Comparison of ENCODE assay signal across 9 cellular contexts in genomic region chr4:56531149-56531770, GRCh38.
DNase-seq lines count a peak whose midpoint lies in the region; ATAC-seq and TF ChIP-seq lines count a peak whose summit lies in the region.
"Had no signal": no experiment of that assay in that cellular context is flagged by ENCODE, and none has a peak within 500 bp of the region (broad histone marks: within the 10 kb centered on the region; RNA-seq: fewer than 3 reads in every experiment).

No MANE protein-coding gene starts in this region.

- H3K36me3 ChIP-seq in NT2/D1 (ENCODE audit: insufficient read depth, insufficient read length, low read length): no peaks in the 10 kb centered on the region
- no peaks in the 10 kb centered on the region for H3K36me3 ChIP-seq in rectal smooth muscle tissue (ENCODE audit: control insufficient read depth, insufficient read depth, low read length)

- DNase-seq in COLO829 (ENCODE audit: low spot score): peak; percentile 52
- no peak for DNase-seq in NT2/D1 (ENCODE audit: low read depth, low spot score)
- no peak for DNase-seq in fibroblast of pulmonary artery (ENCODE audit: low read depth)
- no peak for DNase-seq in NCI-H2081 (lab: John Stamatoyannopoulos, UW)
- DNase-seq in GM13976 (ENCODE audit: low spot score): no peak
- DNase-seq: RPMI8226 had no signal

- in situ Hi-C loops in GM13976 (cut with MboI; ENCODE audit: low sequenced_read_pairs, unreplicated experiment): no loop called here

- peaks cover 40% of the 10 kb centered on the region for H3K27me3 ChIP-seq in NT2/D1 (ENCODE audit: insufficient read depth, insufficient read length)
- no peaks in the 10 kb centered on the region for H3K27me3 ChIP-seq in rectal smooth muscle tissue (ENCODE audit: control insufficient read depth, insufficient read depth, low read length)

- no peak overlapping the region for H3K27ac ChIP-seq in rectal smooth muscle tissue (ENCODE audit: low read depth, low read length)

- H3K9me3 ChIP-seq in NT2/D1 (ENCODE audit: insufficient read depth, low read length): no peaks in the 10 kb centered on the region

- no peaks in the 10 kb centered on the region for H3K4me1 ChIP-seq in NT2/D1 (ENCODE audit: insufficient read depth, insufficient read length)
- peaks cover 5% of the 10 kb centered on the region for H3K4me1 ChIP-seq in rectal smooth muscle tissue (ENCODE audit: control insufficient read depth, insufficient read depth, low read length)

- TF ChIP-seq CTCF in fibroblast of pulmonary artery (IDR thresholded peaks at IDR 0.05; ENCODE audit: low read length, missing control alignments): no peak
- TF ChIP-seq CTCF in GM13976 (IDR thresholded peaks at IDR 0.05; ENCODE audit: borderline replicate concordance, control extremely low read depth, extremely low read depth, insufficient read depth, missing control alignments): no peak

- H3K9ac ChIP-seq in NT2/D1 (ENCODE audit: insufficient read length, low read depth): peak overlapping the region; percentile 79
- H3K9ac ChIP-seq in rectal smooth muscle tissue (ENCODE audit: low read length): no peak overlapping the region

- H3K4me3 ChIP-seq in NT2/D1 (ENCODE audit: insufficient read length, low read depth) (peak overlapping the region; percentile 54), fibroblast of pulmonary artery (replicated peaks; ENCODE audit: low read depth, low read length) (peak overlapping the region; percentile 65), rectal smooth muscle tissue (ENCODE audit: low read length) (peak overlapping the region; percentile 77)

- ATAC-seq in GM19324 (IDR thresholded peaks at IDR 0.05; ENCODE audit: low FRiP score, unreplicated experiment) (no peak), HG03571 (IDR thresholded peaks at IDR 0.05; ENCODE audit: unreplicated experiment) (no peak)
